Comparison of ENCODE assay signal across 29 cellular contexts in genomic region chr14:54187439-54187838, GRCh38.
DNase-seq lines count a peak whose midpoint lies in the region; ATAC-seq and TF ChIP-seq lines count a peak whose summit lies in the region.
"Had no signal": no experiment of that assay in that cellular context is flagged by ENCODE, and none has a peak within 500 bp of the region (broad histone marks: within the 10 kb centered on the region; RNA-seq: fewer than 3 reads in every experiment).

No MANE protein-coding gene starts in this region.

- H3K4me3 Mint-ChIP-seq in glutamatergic neuron (ENCODE audit: unreplicated experiment) = no peak overlapping the region
- H3K4me3 Mint-ChIP-seq: activated CD4-positive, alpha-beta memory T cell treated with anti-CD3 and anti-CD28 coated beads, Interleukin-2, amount 10 ng/mL, durations not matched to agents 7 days and 5 days; CD14-positive monocyte; HFFc6; T-helper 17 cell had no signal

- no peaks in the 10 kb centered on the region for H4K20me1 ChIP-seq in smooth muscle cell (ENCODE audit: low read depth)

- H3K36me3 Mint-ChIP-seq in glutamatergic neuron (ENCODE audit: unreplicated experiment) = no peaks in the 10 kb centered on the region
- H3K36me3 Mint-ChIP-seq: CD14-positive monocyte had no signal

- peaks cover 10% of the 10 kb centered on the region for H3F3A ChIP-seq in smooth muscle cell (ENCODE audit: low read depth)

- 50% methylated on average over 4 of the region's 4 CpGs for WGBS in smooth muscle cell (ENCODE audit: low lambda C conversion rate)

- peak overlapping the region; percentile 1 for H2AFZ ChIP-seq in smooth muscle cell (ENCODE audit: low read depth)
- H2AFZ ChIP-seq: parathyroid adenoma had no signal

- no peaks in the 10 kb centered on the region for H3K9me3 ChIP-seq in smooth muscle cell (replicated peaks; ENCODE audit: low read depth)
- H3K9me3 ChIP-seq: heart right ventricle, upper lobe of right lung had no signal

- no peaks in the 10 kb centered on the region for H3K36me3 ChIP-seq in smooth muscle cell (ENCODE audit: low read depth)
- H3K36me3 ChIP-seq: heart right ventricle, upper lobe of right lung had no signal

- H3K4me1 Mint-ChIP-seq in glutamatergic neuron (ENCODE audit: low read depth, unreplicated experiment) = peaks cover 11% of the 10 kb centered on the region
- H3K4me1 Mint-ChIP-seq: CD14-positive monocyte, T-helper 17 cell had no signal

- H3K79me2 ChIP-seq in smooth muscle cell (ENCODE audit: low read depth) = no peaks in the 10 kb centered on the region
- H3K79me2 ChIP-seq: parathyroid adenoma had no signal

- H3K4me3 ChIP-seq in smooth muscle cell = no peak overlapping the region
- H3K4me3 ChIP-seq: heart right ventricle, K562, lung, skin epidermis, upper lobe of right lung had no signal

- H3K27ac ChIP-seq in smooth muscle cell (ENCODE audit: low read depth) = no peak overlapping the region
- H3K27ac ChIP-seq: heart right ventricle, parathyroid adenoma, upper lobe of right lung had no signal

- H3K4me2 ChIP-seq in smooth muscle cell = no peak overlapping the region

- H3K9me3 Mint-ChIP-seq in glutamatergic neuron (ENCODE audit: unreplicated experiment) = peaks cover 1% of the 10 kb centered on the region
- H3K9me3 Mint-ChIP-seq: activated CD4-positive, alpha-beta memory T cell treated with anti-CD3 and anti-CD28 coated beads, Interleukin-2, amount 10 ng/mL, durations not matched to agents 7 days and 5 days; HFFc6 had no signal

- H3K4me1 ChIP-seq in smooth muscle cell (ENCODE audit: low read depth) = peaks cover 13% of the 10 kb centered on the region
- H3K4me1 ChIP-seq: parathyroid adenoma, upper lobe of right lung had no signal

- peak overlapping the region; percentile 69 for H3K27ac Mint-ChIP-seq in glutamatergic neuron (ENCODE audit: unreplicated experiment)
- H3K27ac Mint-ChIP-seq: activated CD4-positive, alpha-beta memory T cell treated with anti-CD3 and anti-CD28 coated beads, Interleukin-2, amount 10 ng/mL, durations not matched to agents 7 days and 5 days; CD14-positive monocyte; HFFc6; T-helper 17 cell had no signal

- DNase-seq in NCI-H748 (lab: John Stamatoyannopoulos, UW; ENCODE audit: unreplicated experiment) = peak; percentile 44
- DNase-seq in NCI-H748 treated with DMSO at 0.1 percent for 48 hours (lab: John Stamatoyannopoulos, UW) = no peak
- peak; percentile 85 for DNase-seq in NCI-H2227 treated with DMSO at 0.1 percent for 48 hours (lab: John Stamatoyannopoulos, UW)
- no peak for DNase-seq in glutamatergic neuron
- DNase-seq in smooth muscle cell (lab: John Stamatoyannopoulos, UW; ENCODE audit: unreplicated experiment) = no peak
- DNase-seq in NCI-H446 (lab: John Stamatoyannopoulos, UW) = no peak
- no peak for DNase-seq in dedifferentiated amniotic fluid mesenchymal stem cell (ENCODE audit: extremely low spot score)
- DNase-seq: activated CD4-positive, alpha-beta memory T cell treated with anti-CD3 and anti-CD28 coated beads, Interleukin-2, amount 10 ng/mL, durations not matched to agents 7 days and 5 days; activated CD4-positive, alpha-beta T cell treated with anti-CD3 and anti-CD28 coated beads for 1 hour; activated CD8-positive, alpha-beta memory T cell treated with anti-CD3 and anti-CD28 coated beads, Interleukin-2, amount 50 U/mL, for 4 hours; activated naive CD4-positive, alpha-beta T cell treated with Interleukin-2 at 50 U/mL for 16 hours; Calu3; central memory CD4-positive, alpha-beta T cell; foreskin melanocyte; heart right ventricle; HFFc6; NCI-H1092; NCI-H2081 treated with DMSO at 0.1 percent for 48 hours; Right ventricle myocardium superior; stimulated activated CD4-positive, alpha-beta T cell treated with anti-CD3 and anti-CD28 coated beads, Interleukin-1b, Interleukin-23, amount 100 ng/mL, for 48 hours; stimulated activated naive CD4-positive, alpha-beta T cell treated with Interleukin-2 at 50 U/mL for 16 hours; T-helper 17 cell; upper lobe of right lung had no signal

- H3K27me3 ChIP-seq in smooth muscle cell (ENCODE audit: low read depth) = no peaks in the 10 kb centered on the region
- H3K27me3 ChIP-seq: heart right ventricle, upper lobe of right lung had no signal

- no peaks in the 10 kb centered on the region for H3K27me3 Mint-ChIP-seq in glutamatergic neuron (ENCODE audit: unreplicated experiment)

- H3K9ac ChIP-seq in smooth muscle cell (ENCODE audit: low read depth) = no peak overlapping the region
- H3K9ac ChIP-seq: parathyroid adenoma had no signal

- no peak for ATAC-seq in HG02852 (IDR thresholded peaks at IDR 0.05; ENCODE audit: unreplicated experiment)
- ATAC-seq: heart right ventricle, K562, T-helper 17 cell, upper lobe of right lung had no signal

- TF ChIP-seq CTCF in glutamatergic neuron (IDR thresholded peaks at IDR 0.05; ENCODE audit: partially characterized antibody, unreplicated experiment) (no peak), smooth muscle cell (IDR thresholded peaks at IDR 0.05; ENCODE audit: borderline replicate concordance, insufficient read depth, poor library complexity, severe bottlenecking) (no peak)

Comparison
In these comparisons a context has a peak if more than half of its experiments do, and no peak if none do; other contexts are left out.
1. DNase-seq: peak in NCI-H748 (single experiment) and NCI-H2227 treated with DMSO at 0.1 percent for 48 hours (single experiment); none in NCI-H748 treated with DMSO at 0.1 percent for 48 hours (single experiment), glutamatergic neuron (single experiment), smooth muscle cell (single experiment), NCI-H446 (0 of 2) and dedifferentiated amniotic fluid mesenchymal stem cell (single experiment).